ENCODE assay signal across 11 cellular contexts in the genomic region with DNA sequence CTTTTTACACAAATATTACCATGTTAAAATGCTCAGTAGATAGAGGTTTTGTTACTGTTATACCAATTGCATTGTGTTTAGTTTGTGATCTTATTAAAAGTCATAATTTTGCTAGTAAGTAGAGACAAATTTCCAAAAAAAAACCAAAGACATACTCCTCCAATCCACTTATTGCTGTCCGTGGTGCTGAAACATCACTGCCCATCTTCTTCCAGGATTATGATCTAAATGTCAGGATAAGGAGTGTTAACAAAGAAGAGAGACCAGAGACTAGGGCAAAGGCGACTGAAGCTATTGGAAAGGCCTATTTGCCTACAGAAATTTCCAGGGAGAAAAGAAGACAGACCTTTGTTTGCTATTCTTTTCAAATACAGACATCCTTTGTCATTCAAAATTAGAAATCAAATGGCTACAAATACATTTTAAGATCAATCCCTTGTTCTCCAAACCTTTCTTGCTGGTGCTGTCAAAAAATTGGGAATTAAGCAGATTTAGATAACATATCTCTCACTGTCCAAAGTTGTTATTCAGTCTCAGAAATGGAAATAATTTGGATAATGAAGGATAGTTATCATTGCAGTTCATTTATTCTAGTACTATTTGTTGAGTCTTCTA.
DNase-seq lines count a peak whose midpoint lies in the region; ATAC-seq, FAIRE-seq and TF ChIP-seq lines count a peak whose summit lies in the region.
"Had no signal": no experiment of that assay in that cellular context is flagged by ENCODE, and none has a peak within 500 bp of the region (broad histone marks: within the 10 kb centered on the region; RNA-seq: fewer than 3 reads in every experiment).

No MANE protein-coding gene starts in this region.

- H3K14ac ChIP-seq in mesenchymal stem cell (ENCODE audit: low read length in 2 of 2): no peak overlapping the region

- FAIRE-seq in GM12892 (lab: Jason Lieb, UNC): peak; percentile 70
- FAIRE-seq: G401.6 had no signal

- peaks cover 8 to 53% of the 10 kb centered on the region in 2 donors for H3K27me3 Mint-ChIP-seq in natural killer cell treated with Interleukin-12 subunit alpha and Interleukin-12 subunit beta and Interleukin-15 and Interleukin-18, amount 100 ng/mL, for 72 hours

- in situ Hi-C loops in brain microvascular endothelial cell (cut with HindIII; ENCODE audit: low pct_ligation_motif_present, low sequenced_read_pairs): no loop called here

- no peaks in the 10 kb centered on the region for H3K4me1 ChIP-seq in MM.1S (ENCODE audit: low read length)
- H3K4me1 ChIP-seq in mesenchymal stem cell (ENCODE audit: control insufficient read depth, insufficient read depth, low read depth, low read length): no peaks in the 10 kb centered on the region
- H3K4me1 ChIP-seq in body of pancreas: no peaks in the 10 kb centered on the region

- H3K27ac Mint-ChIP-seq in natural killer cell treated with Interleukin-12 subunit alpha and Interleukin-12 subunit beta and Interleukin-15 and Interleukin-18, amount 100 ng/mL, for 72 hours: no peak overlapping the region

- H3K36me3 ChIP-seq in MM.1S (replicated peaks; ENCODE audit: insufficient read depth, low read length) (no peaks in the 10 kb centered on the region), brain microvascular endothelial cell (replicated peaks) (no peaks in the 10 kb centered on the region), mesenchymal stem cell (ENCODE audit: control insufficient read depth in 1 of 2, insufficient read depth in 2 of 2, low read depth in 1 of 2, low read length in 2 of 2) (no peaks in the 10 kb centered on the region), body of pancreas (replicated peaks in 1 of 2; ENCODE audit: insufficient read depth in 1 of 2, low read depth in 2 of 2) (no peaks in the 10 kb centered on the region)

- H4K20me1 ChIP-seq in MM.1S (ENCODE audit: insufficient read depth, low read length): no peaks in the 10 kb centered on the region

- intact Hi-C loops in body of pancreas (cut with DNase I): no loop called here

- H3K79me2 ChIP-seq in MM.1S (ENCODE audit: low read length): no peaks in the 10 kb centered on the region

- ATAC-seq in body of pancreas (no peak), HG03039 (IDR thresholded peaks at IDR 0.05; ENCODE audit: unreplicated experiment) (no peak), GM21723 (IDR thresholded peaks at IDR 0.05; ENCODE audit: unreplicated experiment) (no peak)
- ATAC-seq in natural killer cell treated with Interleukin-12 subunit alpha and Interleukin-12 subunit beta and Interleukin-15 and Interleukin-18, amount 100 ng/mL, for 72 hours: no peak

- H3K9ac ChIP-seq in MM.1S (ENCODE audit: low read length): no peak overlapping the region
- no peak overlapping the region for H3K9ac ChIP-seq in mesenchymal stem cell (ENCODE audit: low read length)

- H3K4ac ChIP-seq in mesenchymal stem cell (ENCODE audit: low read depth in 1 of 2, low read length in 2 of 2): no peak overlapping the region

- no peaks in the 10 kb centered on the region for H3K4me1 Mint-ChIP-seq in natural killer cell treated with Interleukin-12 subunit alpha and Interleukin-12 subunit beta and Interleukin-15 and Interleukin-18, amount 100 ng/mL, for 72 hours (ENCODE audit: low read depth in 2 of 2)
- H3K4me1 Mint-ChIP-seq: central memory CD8-positive, alpha-beta T cell had no signal

- no peak overlapping the region for H2AFZ ChIP-seq in MM.1S (ENCODE audit: low read length)
- H2AFZ ChIP-seq in mesenchymal stem cell (ENCODE audit: low read depth, low read length): no peak overlapping the region

- H2BK120ac ChIP-seq in mesenchymal stem cell (ENCODE audit: low read depth, low read length): no peak overlapping the region

- H3K4me3 Mint-ChIP-seq in natural killer cell treated with Interleukin-12 subunit alpha and Interleukin-12 subunit beta and Interleukin-15 and Interleukin-18, amount 100 ng/mL, for 72 hours: no peak overlapping the region
- H3K4me3 Mint-ChIP-seq: central memory CD8-positive, alpha-beta T cell had no signal

- DNase-seq in GM12892 (ENCODE audit: insufficient read length) (no peak), MM.1S (peak; percentile 12), brain microvascular endothelial cell (peak; percentile 48), mesenchymal stem cell (peak; percentile 55), body of pancreas (no peak)
- DNase-seq in natural killer cell treated with Interleukin-12 subunit alpha and Interleukin-12 subunit beta and Interleukin-15 and Interleukin-18, amount 100 ng/mL, for 72 hours (ENCODE audit: low spot score): no peak
- DNase-seq: SW 1271 had no signal

- no peak overlapping the region for H2BK5ac ChIP-seq in mesenchymal stem cell (ENCODE audit: low read depth, low read length, poor library complexity, severe bottlenecking)

- H3K18ac ChIP-seq in mesenchymal stem cell (ENCODE audit: low read depth in 1 of 2, low read length in 2 of 2): no peak overlapping the region

- no peak overlapping the region for H3K4me2 ChIP-seq in MM.1S (ENCODE audit: low read depth, low read length)
- H3K4me2 ChIP-seq in mesenchymal stem cell (ENCODE audit: low read length, poor library complexity, severe bottlenecking): no peak overlapping the region

- H4K8ac ChIP-seq in mesenchymal stem cell (ENCODE audit: low read length): no peak overlapping the region

- H3K9me3 Mint-ChIP-seq in natural killer cell treated with Interleukin-12 subunit alpha and Interleukin-12 subunit beta and Interleukin-15 and Interleukin-18, amount 100 ng/mL, for 72 hours: no peaks in the 10 kb centered on the region

- no peak for TF ChIP-seq POLR2A in GM12892 (IDR thresholded peaks at IDR 0.05; ENCODE audit: low read depth, low read length)
- no peak for TF ChIP-seq POLR2A in body of pancreas (IDR thresholded peaks at IDR 0.05)

- H3K23ac ChIP-seq in mesenchymal stem cell (ENCODE audit: low read length in 2 of 2): no peak overlapping the region

- no peak overlapping the region for H2BK15ac ChIP-seq in mesenchymal stem cell (ENCODE audit: low read depth, poor library complexity, severe bottlenecking)

- H2AK5ac ChIP-seq in mesenchymal stem cell (ENCODE audit: low read length, severe bottlenecking): no peak overlapping the region

- peaks cover 5% of the 10 kb centered on the region for H3K36me3 Mint-ChIP-seq in natural killer cell treated with Interleukin-12 subunit alpha and Interleukin-12 subunit beta and Interleukin-15 and Interleukin-18, amount 100 ng/mL, for 72 hours

- H3K4me3 ChIP-seq in MM.1S (ENCODE audit: low read length) (no peak overlapping the region), brain microvascular endothelial cell (ENCODE audit: low read depth, low read length) (no peak overlapping the region), mesenchymal stem cell (ENCODE audit: insufficient read depth in 1 of 2, low read depth in 1 of 2, low read length in 2 of 2) (no peak overlapping the region), body of pancreas (no peak overlapping the region)

- H3K27me3 ChIP-seq in MM.1S (replicated peaks; ENCODE audit: insufficient read depth, low read length): no peaks in the 10 kb centered on the region
- H3K27me3 ChIP-seq in brain microvascular endothelial cell (replicated peaks): no peaks in the 10 kb centered on the region
- no peaks in the 10 kb centered on the region for H3K27me3 ChIP-seq in mesenchymal stem cell (ENCODE audit: control insufficient read depth in 1 of 2, insufficient read depth in 1 of 2, low read length in 2 of 2)
- no peaks in the 10 kb centered on the region for H3K27me3 ChIP-seq in body of pancreas

- no peaks in the 10 kb centered on the region for H3F3A ChIP-seq in MM.1S (ENCODE audit: insufficient read depth, low read length)

- TF ChIP-seq CTCF in MM.1S (IDR thresholded peaks at IDR 0.05; ENCODE audit: low read length) (no peak), brain microvascular endothelial cell (IDR thresholded peaks at IDR 0.05; ENCODE audit: low read depth, low read length, missing control alignments) (no peak), body of pancreas (IDR thresholded peaks at IDR 0.05) (no peak)

- no peaks in the 10 kb centered on the region for H3K9me2 ChIP-seq in MM.1S (replicated peaks; ENCODE audit: insufficient read depth, low read length)

- H3K79me1 ChIP-seq in mesenchymal stem cell (replicated peaks; ENCODE audit: low read length, poor library complexity, severe bottlenecking): peaks cover 15% of the 10 kb centered on the region

- H4K91ac ChIP-seq in mesenchymal stem cell (ENCODE audit: low read length): no peak overlapping the region

- no peak overlapping the region for H2BK12ac ChIP-seq in mesenchymal stem cell (ENCODE audit: low read length in 2 of 2)

- no CpG with 5 or more reads among the region's 2 CpGs for WGBS in mesenchymal stem cell
- 10 to 22% methylated on average over 2 of the region's 2 CpGs for WGBS in body of pancreas, 2 donors

- H3K9me3 ChIP-seq in MM.1S (replicated peaks; ENCODE audit: insufficient read depth, low read length): no peaks in the 10 kb centered on the region
- no peaks in the 10 kb centered on the region for H3K9me3 ChIP-seq in mesenchymal stem cell (ENCODE audit: control insufficient read depth, low read length)
- H3K9me3 ChIP-seq in body of pancreas: no peaks in the 10 kb centered on the region

- H3K27ac ChIP-seq in MM.1S (ENCODE audit: low read length): no peak overlapping the region
- no peak overlapping the region for H3K27ac ChIP-seq in brain microvascular endothelial cell
- no peak overlapping the region for H3K27ac ChIP-seq in mesenchymal stem cell (ENCODE audit: low read length, poor library complexity, severe bottlenecking)
- no peak overlapping the region for H3K27ac ChIP-seq in body of pancreas

Comparison
In these comparisons a context has a peak if more than half of its experiments do, and no peak if none do; other contexts are left out.
1. DNase-seq: peak in MM.1S (single experiment), brain microvascular endothelial cell (single experiment) and mesenchymal stem cell (single experiment); none in GM12892 (single experiment), body of pancreas (0 of 4) and natural killer cell treated with Interleukin-12 subunit alpha and Interleukin-12 subunit beta and Interleukin-15 and Interleukin-18, amount 100 ng/mL, for 72 hours (single experiment).